ENCODE assay signal across 9 cellular contexts in the genomic region with DNA sequence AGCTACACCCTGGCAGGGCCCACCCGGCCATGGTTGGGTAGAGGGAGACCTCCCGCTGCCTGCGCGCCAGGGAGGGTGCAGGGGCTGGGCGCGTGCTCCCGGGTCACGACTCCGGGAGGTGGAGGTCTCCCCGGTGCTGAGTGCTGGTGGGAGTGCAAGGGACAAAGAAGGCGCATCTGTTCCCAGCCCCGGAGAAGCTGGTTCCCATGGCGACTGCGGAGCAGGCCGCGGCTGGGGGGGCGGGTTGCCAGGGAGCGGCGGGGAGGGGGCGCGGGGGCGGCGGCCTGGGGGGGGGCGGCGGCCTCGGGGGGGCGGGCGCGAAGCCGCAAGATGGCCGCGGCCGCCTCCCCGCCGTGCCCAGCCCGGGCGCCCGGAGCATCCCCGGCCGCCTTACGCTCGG. TPM values are rescaled to one million over a fixed set of nuclear protein-coding genes. Genes with fewer than 3 reads are reported as not detected.
A peak's percentile ranks its signal among the peaks of the same experiment; 100 is the strongest.
DNase-seq lines count a peak whose midpoint lies in the region; ATAC-seq and TF ChIP-seq lines count a peak whose summit lies in the region.
"Had no signal": no experiment of that assay in that cellular context is flagged by ENCODE, and none has a peak within 500 bp of the region (broad histone marks: within the 10 kb centered on the region; RNA-seq: fewer than 3 reads in every experiment).

No MANE protein-coding gene starts in this region.

- H3K4me1 ChIP-seq in right atrium auricular region = peaks cover 0 to 50% of the 10 kb centered on the region in 2 donors
- H3K4me1 ChIP-seq in vagina = peaks cover 51% of the 10 kb centered on the region

- DNase-seq in right atrium auricular region (ENCODE audit: low spot score) (no peak), Right ventricle myocardium inferior (ENCODE audit: missing footprints) (no peak), astrocyte of the spinal cord (ENCODE audit: low read depth, low spot score) (no peak), vagina (ENCODE audit: extremely low spot score in 2 of 2) (no peak), NCI-H2196 treated with DMSO at 0.1 percent for 48 hours (lab: John Stamatoyannopoulos, UW; ENCODE audit: unreplicated experiment) (no peak)
- no peak for DNase-seq in activated CD8-positive, alpha-beta memory T cell treated with anti-CD3 and anti-CD28 coated beads for 24 hours
- DNase-seq: KG1 had no signal

- in situ Hi-C loops in astrocyte of the spinal cord (cut with HindIII; ENCODE audit: low sequenced_read_pairs) = no loop called here

- TF ChIP-seq CTCF in right atrium auricular region (IDR thresholded peaks at IDR 0.05) (no peak), astrocyte of the spinal cord (IDR thresholded peaks at IDR 0.05; ENCODE audit: low read depth, low read length) (no peak), vagina (IDR thresholded peaks at IDR 0.05) (no peak)

- H3K4me3 ChIP-seq in right atrium auricular region (peak overlapping the region; percentile 44 to 70), astrocyte of the spinal cord (ENCODE audit: low read depth, low read length) (peak overlapping the region; percentile 66), vagina (peak overlapping the region; percentile 60 to 86)

- ATAC-seq in Right ventricle myocardium inferior = no peak
- ATAC-seq in GM19023 (IDR thresholded peaks at IDR 0.05; ENCODE audit: unreplicated experiment) = no peak

- H3K9me3 ChIP-seq in right atrium auricular region (no peaks in the 10 kb centered on the region), vagina (no peaks in the 10 kb centered on the region)

- peak overlapping the region in 1 of 2 donors; percentile 67 for H3K27ac ChIP-seq in right atrium auricular region
- peak overlapping the region; percentile 75 for H3K27ac ChIP-seq in layer of hippocampus (ENCODE audit: low read depth, low read length)
- no peak overlapping the region for H3K27ac ChIP-seq in vagina

- intact Hi-C loops in Right ventricle myocardium inferior (cut with DNase I) (no loop called here), vagina (cut with DNase I) (no loop called here)

- no peaks in the 10 kb centered on the region for H3K36me3 ChIP-seq in right atrium auricular region
- H3K36me3 ChIP-seq in vagina = no peaks in the 10 kb centered on the region

- no peak for TF ChIP-seq POLR2A in vagina (IDR thresholded peaks at IDR 0.05)

- H3K27me3 ChIP-seq in right atrium auricular region (no peaks in the 10 kb centered on the region), layer of hippocampus (ENCODE audit: control insufficient read depth, insufficient read depth, low read length) (no peaks in the 10 kb centered on the region), vagina (no peaks in the 10 kb centered on the region)

RNA-seq across cellular contexts. Expression of a gene that starts 1.2 kb away (rescaled TPM):
- total RNA-seq in right atrium auricular region = 1 to 10 TPM; 2.4 to 2.6 TPM
- total RNA-seq in Right ventricle myocardium inferior = 1.2 TPM
- total RNA-seq in vagina = 3.9 TPM

RNA-seq across cellular contexts. Expression of a gene that starts 5.0 kb away (rescaled TPM):
- total RNA-seq in right atrium auricular region (100 to 1,000 TPM; 193 to 269 TPM), Right ventricle myocardium inferior (656 TPM), vagina (154 TPM)

RNA-seq across cellular contexts. Expression of a gene that starts 11.8 kb away (rescaled TPM):
- 10 to 100 TPM; 42.1 to 42.2 TPM for total RNA-seq in right atrium auricular region
- 62.8 TPM for total RNA-seq in Right ventricle myocardium inferior
- total RNA-seq in vagina = 170 TPM

RNA-seq across cellular contexts. Expression of a gene that starts 31.0 kb away (rescaled TPM):
- total RNA-seq in right atrium auricular region (10 to 100 TPM; 62.0 to 64.7 TPM), Right ventricle myocardium inferior (49.9 TPM), vagina (54.5 TPM)

RNA-seq across cellular contexts. Expression of a gene that starts 32.6 kb away (rescaled TPM):
- total RNA-seq in right atrium auricular region (100 to 1,000 TPM; 288 to 385 TPM), Right ventricle myocardium inferior (219 TPM), vagina (192 TPM)
